In genomic region chr12:30507576-30507975, GRCh38 we compare ENCODE assay signal across 5 cellular contexts.
"Had no signal": no experiment of that assay in that cellular context is flagged by ENCODE, and none has a peak within 500 bp of the region (broad histone marks: within the 10 kb centered on the region; RNA-seq: fewer than 3 reads in every experiment).

No MANE protein-coding gene starts in this region.

- H3K27ac ChIP-seq: KMS-11 had no signal

- DNase-seq: H9, HCEC 1CT, KBM-7 had no signal

- H3K4me2 ChIP-seq: GM23338, KMS-11 had no signal

- H3K4me3 ChIP-seq: GM23338 had no signal

- H2AFZ ChIP-seq: GM23338 had no signal

- H3K9ac ChIP-seq: KMS-11 had no signal

- ATAC-seq: GM23338 had no signal
